1 cellular context compared by ENCODE assay signal in the genomic region with DNA sequence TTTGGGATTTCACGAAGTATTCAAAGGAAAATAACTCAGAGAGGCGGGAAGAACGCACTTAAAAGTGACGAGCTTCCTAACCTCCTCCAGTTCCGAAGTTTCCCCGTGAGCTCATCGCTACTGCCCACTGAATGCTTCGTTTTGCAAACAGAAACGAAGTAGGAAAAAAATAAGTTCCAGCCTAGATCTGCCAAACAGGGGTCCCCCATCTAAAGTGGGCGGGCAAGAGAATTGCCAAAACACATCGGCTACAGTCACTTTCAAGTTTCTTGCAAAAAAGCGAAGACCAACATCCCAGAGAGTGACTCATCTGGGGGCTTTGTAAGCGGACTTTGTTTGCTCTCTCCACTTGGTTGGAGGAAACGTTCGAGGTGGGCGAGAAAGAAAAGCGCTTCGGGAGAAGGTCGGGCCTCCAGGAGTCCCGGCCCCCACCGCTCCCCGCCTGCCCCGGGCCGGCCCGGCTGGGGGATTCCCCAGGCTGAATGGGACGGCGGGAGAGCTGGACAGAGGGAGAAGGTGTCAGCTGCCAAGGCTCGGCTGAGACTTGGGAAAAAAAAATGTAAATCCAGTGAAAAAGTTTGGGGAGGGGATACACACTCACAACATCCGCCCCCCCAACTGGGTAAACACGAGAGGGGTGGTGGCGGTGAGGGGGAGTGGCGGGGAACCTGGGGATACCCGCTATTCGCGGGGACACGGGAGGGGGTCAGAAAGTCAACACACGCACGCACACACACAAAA.
TF ChIP-seq lines count a peak whose summit lies in the region.

No MANE protein-coding gene starts in this region.

TF ChIP-seq in HepG2, 621 proteins besides CTCF, POLR2A, EP300 and RAD21 (continued from another document and continues in another):
- TF ChIP-seq, protein P1, sequence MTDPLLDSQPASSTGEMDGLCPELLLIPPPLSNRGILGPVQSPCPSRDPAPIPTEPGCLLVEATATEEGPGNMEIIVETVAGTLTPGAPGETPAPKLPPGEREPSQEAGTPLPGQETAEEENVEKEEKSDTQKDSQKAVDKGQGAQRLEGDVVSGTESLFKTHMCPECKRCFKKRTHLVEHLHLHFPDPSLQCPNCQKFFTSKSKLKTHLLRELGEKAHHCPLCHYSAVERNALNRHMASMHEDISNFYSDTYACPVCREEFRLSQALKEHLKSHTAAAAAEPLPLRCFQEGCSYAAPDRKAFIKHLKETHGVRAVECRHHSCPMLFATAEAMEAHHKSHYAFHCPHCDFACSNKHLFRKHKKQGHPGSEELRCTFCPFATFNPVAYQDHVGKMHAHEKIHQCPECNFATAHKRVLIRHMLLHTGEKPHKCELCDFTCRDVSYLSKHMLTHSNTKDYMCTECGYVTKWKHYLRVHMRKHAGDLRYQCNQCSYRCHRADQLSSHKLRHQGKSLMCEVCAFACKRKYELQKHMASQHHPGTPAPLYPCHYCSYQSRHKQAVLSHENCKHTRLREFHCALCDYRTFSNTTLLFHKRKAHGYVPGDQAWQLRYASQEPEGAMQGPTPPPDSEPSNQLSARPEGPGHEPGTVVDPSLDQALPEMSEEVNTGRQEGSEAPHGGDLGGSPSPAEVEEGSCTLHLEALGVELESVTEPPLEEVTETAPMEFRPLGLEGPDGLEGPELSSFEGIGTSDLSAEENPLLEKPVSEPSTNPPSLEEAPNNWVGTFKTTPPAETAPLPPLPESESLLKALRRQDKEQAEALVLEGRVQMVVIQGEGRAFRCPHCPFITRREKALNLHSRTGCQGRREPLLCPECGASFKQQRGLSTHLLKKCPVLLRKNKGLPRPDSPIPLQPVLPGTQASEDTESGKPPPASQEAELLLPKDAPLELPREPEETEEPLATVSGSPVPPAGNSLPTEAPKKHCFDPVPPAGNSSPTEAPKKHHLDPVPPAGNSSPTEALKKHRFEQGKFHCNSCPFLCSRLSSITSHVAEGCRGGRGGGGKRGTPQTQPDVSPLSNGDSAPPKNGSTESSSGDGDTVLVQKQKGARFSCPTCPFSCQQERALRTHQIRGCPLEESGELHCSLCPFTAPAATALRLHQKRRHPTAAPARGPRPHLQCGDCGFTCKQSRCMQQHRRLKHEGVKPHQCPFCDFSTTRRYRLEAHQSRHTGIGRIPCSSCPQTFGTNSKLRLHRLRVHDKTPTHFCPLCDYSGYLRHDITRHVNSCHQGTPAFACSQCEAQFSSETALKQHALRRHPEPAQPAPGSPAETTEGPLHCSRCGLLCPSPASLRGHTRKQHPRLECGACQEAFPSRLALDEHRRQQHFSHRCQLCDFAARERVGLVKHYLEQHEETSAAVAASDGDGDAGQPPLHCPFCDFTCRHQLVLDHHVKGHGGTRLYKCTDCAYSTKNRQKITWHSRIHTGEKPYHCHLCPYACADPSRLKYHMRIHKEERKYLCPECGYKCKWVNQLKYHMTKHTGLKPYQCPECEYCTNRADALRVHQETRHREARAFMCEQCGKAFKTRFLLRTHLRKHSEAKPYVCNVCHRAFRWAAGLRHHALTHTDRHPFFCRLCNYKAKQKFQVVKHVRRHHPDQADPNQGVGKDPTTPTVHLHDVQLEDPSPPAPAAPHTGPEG (CRISPR knock-in tag; IDR thresholded peaks at IDR 0.05): no peak
- TF ChIP-seq BRCA1 (CRISPR knock-in tag; IDR thresholded peaks at IDR 0.05): no peak
- TF ChIP-seq, protein P2, sequence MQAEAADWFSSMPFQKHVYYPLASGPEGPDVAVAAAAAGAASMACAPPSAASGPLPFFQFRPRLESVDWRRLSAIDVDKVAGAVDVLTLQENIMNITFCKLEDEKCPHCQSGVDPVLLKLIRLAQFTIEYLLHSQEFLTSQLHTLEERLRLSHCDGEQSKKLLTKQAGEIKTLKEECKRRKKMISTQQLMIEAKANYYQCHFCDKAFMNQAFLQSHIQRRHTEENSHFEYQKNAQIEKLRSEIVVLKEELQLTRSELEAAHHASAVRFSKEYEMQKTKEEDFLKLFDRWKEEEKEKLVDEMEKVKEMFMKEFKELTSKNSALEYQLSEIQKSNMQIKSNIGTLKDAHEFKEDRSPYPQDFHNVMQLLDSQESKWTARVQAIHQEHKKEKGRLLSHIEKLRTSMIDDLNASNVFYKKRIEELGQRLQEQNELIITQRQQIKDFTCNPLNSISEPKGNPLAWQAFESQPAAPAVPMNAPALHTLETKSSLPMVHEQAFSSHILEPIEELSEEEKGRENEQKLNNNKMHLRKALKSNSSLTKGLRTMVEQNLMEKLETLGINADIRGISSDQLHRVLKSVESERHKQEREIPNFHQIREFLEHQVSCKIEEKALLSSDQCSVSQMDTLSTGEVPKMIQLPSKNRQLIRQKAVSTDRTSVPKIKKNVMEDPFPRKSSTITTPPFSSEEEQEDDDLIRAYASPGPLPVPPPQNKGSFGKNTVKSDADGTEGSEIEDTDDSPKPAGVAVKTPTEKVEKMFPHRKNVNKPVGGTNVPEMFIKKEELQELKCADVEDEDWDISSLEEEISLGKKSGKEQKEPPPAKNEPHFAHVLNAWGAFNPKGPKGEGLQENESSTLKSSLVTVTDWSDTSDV (CRISPR knock-in tag; IDR thresholded peaks at IDR 0.05): no peak
- 0 out of 2 replicates have a peak, but pooled peaks have one; percentile 1 for TF ChIP-seq EEA1 (CRISPR knock-in tag; IDR thresholded peaks at IDR 0.05; ENCODE audit: borderline replicate concordance)
- TF ChIP-seq, protein P3, sequence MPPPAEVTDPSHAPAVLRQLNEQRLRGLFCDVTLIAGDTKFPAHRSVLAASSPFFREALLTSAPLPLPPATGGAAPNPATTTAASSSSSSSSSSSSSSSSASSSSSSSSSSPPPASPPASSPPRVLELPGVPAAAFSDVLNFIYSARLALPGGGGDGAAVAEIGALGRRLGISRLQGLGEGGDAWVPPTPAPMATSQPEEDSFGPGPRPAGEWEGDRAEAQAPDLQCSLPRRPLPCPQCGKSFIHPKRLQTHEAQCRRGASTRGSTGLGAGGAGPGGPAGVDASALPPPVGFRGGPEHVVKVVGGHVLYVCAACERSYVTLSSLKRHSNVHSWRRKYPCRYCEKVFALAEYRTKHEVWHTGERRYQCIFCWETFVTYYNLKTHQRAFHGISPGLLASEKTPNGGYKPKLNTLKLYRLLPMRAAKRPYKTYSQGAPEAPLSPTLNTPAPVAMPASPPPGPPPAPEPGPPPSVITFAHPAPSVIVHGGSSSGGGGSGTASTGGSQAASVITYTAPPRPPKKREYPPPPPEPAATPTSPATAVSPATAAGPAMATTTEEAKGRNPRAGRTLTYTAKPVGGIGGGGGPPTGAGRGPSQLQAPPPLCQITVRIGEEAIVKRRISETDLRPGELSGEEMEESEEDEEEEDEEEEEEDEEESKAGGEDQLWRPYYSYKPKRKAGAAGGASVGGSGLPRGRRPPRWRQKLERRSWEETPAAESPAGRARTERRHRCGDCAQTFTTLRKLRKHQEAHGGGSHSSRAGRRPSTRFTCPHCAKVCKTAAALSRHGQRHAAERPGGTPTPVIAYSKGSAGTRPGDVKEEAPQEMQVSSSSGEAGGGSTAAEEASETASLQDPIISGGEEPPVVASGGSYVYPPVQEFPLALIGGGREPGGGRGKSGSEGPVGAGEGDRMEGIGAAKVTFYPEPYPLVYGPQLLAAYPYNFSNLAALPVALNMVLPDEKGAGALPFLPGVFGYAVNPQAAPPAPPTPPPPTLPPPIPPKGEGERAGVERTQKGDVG (CRISPR knock-in tag; IDR thresholded peaks at IDR 0.05; ENCODE audit: borderline replicate concordance): no peak
- TF ChIP-seq, protein P4, sequence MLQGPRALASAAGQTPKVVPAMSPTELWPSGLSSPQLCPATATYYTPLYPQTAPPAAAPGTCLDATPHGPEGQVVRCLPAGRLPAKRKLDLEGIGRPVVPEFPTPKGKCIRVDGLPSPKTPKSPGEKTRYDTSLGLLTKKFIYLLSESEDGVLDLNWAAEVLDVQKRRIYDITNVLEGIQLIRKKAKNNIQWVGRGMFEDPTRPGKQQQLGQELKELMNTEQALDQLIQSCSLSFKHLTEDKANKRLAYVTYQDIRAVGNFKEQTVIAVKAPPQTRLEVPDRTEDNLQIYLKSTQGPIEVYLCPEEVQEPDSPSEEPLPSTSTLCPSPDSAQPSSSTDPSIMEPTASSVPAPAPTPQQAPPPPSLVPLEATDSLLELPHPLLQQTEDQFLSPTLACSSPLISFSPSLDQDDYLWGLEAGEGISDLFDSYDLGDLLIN (CRISPR knock-in tag; IDR thresholded peaks at IDR 0.05; ENCODE audit: borderline replicate concordance): no peak
- TF ChIP-seq ZNF350 (CRISPR knock-in tag; IDR thresholded peaks at IDR 0.05; ENCODE audit: borderline replicate concordance, low read depth): no peak
- TF ChIP-seq FOSL1 (CRISPR knock-in tag; IDR thresholded peaks at IDR 0.05; ENCODE audit: borderline replicate concordance): peak; percentile 76
- TF ChIP-seq TBX3 (IDR thresholded peaks at IDR 0.05; ENCODE audit: borderline replicate concordance): no peak
- TF ChIP-seq, protein P5, sequence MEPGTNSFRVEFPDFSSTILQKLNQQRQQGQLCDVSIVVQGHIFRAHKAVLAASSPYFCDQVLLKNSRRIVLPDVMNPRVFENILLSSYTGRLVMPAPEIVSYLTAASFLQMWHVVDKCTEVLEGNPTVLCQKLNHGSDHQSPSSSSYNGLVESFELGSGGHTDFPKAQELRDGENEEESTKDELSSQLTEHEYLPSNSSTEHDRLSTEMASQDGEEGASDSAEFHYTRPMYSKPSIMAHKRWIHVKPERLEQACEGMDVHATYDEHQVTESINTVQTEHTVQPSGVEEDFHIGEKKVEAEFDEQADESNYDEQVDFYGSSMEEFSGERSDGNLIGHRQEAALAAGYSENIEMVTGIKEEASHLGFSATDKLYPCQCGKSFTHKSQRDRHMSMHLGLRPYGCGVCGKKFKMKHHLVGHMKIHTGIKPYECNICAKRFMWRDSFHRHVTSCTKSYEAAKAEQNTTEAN (CRISPR knock-in tag; conservative IDR thresholded peaks at IDR 0.05): no peak
- TF ChIP-seq, protein P6, sequence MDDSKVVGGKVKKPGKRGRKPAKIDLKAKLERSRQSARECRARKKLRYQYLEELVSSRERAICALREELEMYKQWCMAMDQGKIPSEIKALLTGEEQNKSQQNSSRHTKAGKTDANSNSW (CRISPR knock-in tag; IDR thresholded peaks at IDR 0.05; ENCODE audit: borderline replicate concordance): no peak
- no peak for TF ChIP-seq ZNF652 (CRISPR knock-in tag; IDR thresholded peaks at IDR 0.05; ENCODE audit: borderline replicate concordance, low read depth)
- TF ChIP-seq CEBPB (IDR thresholded peaks at IDR 0.05; ENCODE audit: borderline replicate concordance, low read depth, low read length): no peak
- TF ChIP-seq, protein P7, sequence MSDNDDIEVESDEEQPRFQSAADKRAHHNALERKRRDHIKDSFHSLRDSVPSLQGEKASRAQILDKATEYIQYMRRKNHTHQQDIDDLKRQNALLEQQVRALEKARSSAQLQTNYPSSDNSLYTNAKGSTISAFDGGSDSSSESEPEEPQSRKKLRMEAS (IDR thresholded peaks at IDR 0.05): peak; percentile 9; the same call in 1 of the 2 replicates
- TF ChIP-seq, protein P8, sequence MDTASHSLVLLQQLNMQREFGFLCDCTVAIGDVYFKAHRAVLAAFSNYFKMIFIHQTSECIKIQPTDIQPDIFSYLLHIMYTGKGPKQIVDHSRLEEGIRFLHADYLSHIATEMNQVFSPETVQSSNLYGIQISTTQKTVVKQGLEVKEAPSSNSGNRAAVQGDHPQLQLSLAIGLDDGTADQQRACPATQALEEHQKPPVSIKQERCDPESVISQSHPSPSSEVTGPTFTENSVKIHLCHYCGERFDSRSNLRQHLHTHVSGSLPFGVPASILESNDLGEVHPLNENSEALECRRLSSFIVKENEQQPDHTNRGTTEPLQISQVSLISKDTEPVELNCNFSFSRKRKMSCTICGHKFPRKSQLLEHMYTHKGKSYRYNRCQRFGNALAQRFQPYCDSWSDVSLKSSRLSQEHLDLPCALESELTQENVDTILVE (CRISPR knock-in tag; IDR thresholded peaks at IDR 0.05): 0 out of 2 replicates have a peak, but pooled peaks have one; percentile 20
- TF ChIP-seq MIER3 (CRISPR knock-in tag; IDR thresholded peaks at IDR 0.05; ENCODE audit: borderline replicate concordance): peak; percentile 31; the same call in 1 of the 2 replicates
- TF ChIP-seq, protein P9, sequence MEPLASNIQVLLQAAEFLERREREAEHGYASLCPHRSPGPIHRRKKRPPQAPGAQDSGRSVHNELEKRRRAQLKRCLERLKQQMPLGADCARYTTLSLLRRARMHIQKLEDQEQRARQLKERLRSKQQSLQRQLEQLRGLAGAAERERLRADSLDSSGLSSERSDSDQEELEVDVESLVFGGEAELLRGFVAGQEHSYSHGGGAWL (CRISPR knock-in tag; IDR thresholded peaks at IDR 0.05): no peak
- 0 out of 2 replicates have a peak, but pooled peaks have one; percentile 34 for TF ChIP-seq ZNF788 (CRISPR knock-in tag; IDR thresholded peaks at IDR 0.05; ENCODE audit: borderline replicate concordance)
- no peak for TF ChIP-seq HOXA5 (CRISPR knock-in tag; IDR thresholded peaks at IDR 0.05)
- no peak for TF ChIP-seq PPARG (CRISPR knock-in tag; conservative IDR thresholded peaks at IDR 0.05)
- TF ChIP-seq, protein P10, sequence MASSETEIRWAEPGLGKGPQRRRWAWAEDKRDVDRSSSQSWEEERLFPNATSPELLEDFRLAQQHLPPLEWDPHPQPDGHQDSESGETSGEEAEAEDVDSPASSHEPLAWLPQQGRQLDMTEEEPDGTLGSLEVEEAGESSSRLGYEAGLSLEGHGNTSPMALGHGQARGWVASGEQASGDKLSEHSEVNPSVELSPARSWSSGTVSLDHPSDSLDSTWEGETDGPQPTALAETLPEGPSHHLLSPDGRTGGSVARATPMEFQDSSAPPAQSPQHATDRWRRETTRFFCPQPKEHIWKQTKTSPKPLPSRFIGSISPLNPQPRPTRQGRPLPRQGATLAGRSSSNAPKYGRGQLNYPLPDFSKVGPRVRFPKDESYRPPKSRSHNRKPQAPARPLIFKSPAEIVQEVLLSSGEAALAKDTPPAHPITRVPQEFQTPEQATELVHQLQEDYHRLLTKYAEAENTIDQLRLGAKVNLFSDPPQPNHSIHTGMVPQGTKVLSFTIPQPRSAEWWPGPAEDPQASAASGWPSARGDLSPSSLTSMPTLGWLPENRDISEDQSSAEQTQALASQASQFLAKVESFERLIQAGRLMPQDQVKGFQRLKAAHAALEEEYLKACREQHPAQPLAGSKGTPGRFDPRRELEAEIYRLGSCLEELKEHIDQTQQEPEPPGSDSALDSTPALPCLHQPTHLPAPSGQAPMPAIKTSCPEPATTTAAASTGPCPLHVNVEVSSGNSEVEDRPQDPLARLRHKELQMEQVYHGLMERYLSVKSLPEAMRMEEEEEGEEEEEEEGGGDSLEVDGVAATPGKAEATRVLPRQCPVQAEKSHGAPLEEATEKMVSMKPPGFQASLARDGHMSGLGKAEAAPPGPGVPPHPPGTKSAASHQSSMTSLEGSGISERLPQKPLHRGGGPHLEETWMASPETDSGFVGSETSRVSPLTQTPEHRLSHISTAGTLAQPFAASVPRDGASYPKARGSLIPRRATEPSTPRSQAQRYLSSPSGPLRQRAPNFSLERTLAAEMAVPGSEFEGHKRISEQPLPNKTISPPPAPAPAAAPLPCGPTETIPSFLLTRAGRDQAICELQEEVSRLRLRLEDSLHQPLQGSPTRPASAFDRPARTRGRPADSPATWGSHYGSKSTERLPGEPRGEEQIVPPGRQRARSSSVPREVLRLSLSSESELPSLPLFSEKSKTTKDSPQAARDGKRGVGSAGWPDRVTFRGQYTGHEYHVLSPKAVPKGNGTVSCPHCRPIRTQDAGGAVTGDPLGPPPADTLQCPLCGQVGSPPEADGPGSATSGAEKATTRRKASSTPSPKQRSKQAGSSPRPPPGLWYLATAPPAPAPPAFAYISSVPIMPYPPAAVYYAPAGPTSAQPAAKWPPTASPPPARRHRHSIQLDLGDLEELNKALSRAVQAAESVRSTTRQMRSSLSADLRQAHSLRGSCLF (CRISPR knock-in tag; IDR thresholded peaks at IDR 0.05; ENCODE audit: borderline replicate concordance): no peak
- no peak for TF ChIP-seq ZNF780A (CRISPR knock-in tag; IDR thresholded peaks at IDR 0.05)
- no peak for TF ChIP-seq ZNF432 (CRISPR knock-in tag; IDR thresholded peaks at IDR 0.05; ENCODE audit: borderline replicate concordance)
